Comparison of ENCODE assay signal across 9 cellular contexts in genomic region chr2:205706769-205707375, GRCh38. TPM values are rescaled to one million over a fixed set of nuclear protein-coding genes. Genes with fewer than 3 reads are reported as not detected.
DNase-seq lines count a peak whose midpoint lies in the region; ATAC-seq and TF ChIP-seq lines count a peak whose summit lies in the region.
"Had no signal": no experiment of that assay in that cellular context is flagged by ENCODE, and none has a peak within 500 bp of the region (broad histone marks: within the 10 kb centered on the region; RNA-seq: fewer than 3 reads in every experiment).

No MANE protein-coding gene starts in this region.

- no peak for TF ChIP-seq CTCF in PC-3 (conservative IDR thresholded peaks at IDR 0.05; ENCODE audit: low read depth, low read length)
- TF ChIP-seq CTCF in ascending aorta (IDR thresholded peaks at IDR 0.05), result no peak

- no peaks in the 10 kb centered on the region for H3K79me2 ChIP-seq in PC-3 (ENCODE audit: low read length)

- no peaks in the 10 kb centered on the region for H3K9me3 Mint-ChIP-seq in stimulated activated effector memory CD8-positive, alpha-beta T cell treated with anti-CD3 and anti-CD28 coated beads, Interleukin-12 subunit alpha, Interleukin-12 subunit beta, amount 100 ng/mL, for 72 hours

- H3K4me1 ChIP-seq in BLaER1 (peaks cover 65% of the 10 kb centered on the region), PC-3 (ENCODE audit: insufficient read depth, low read length) (peaks cover 25% of the 10 kb centered on the region), ascending aorta (peaks cover 12 to 40% of the 10 kb centered on the region in 2 donors)

- no peaks in the 10 kb centered on the region for H3K36me3 ChIP-seq in BLaER1
- H3K36me3 ChIP-seq in PC-3 (ENCODE audit: low read depth, low read length), result no peaks in the 10 kb centered on the region
- no peaks in the 10 kb centered on the region for H3K36me3 ChIP-seq in ascending aorta

- CTCF ChIA-PET in PC-3 (lab: Charles Lee), result interaction anchor here (0.6 kb wide), 1 partner anchor 22 kb away, joined by 4 read pairs; no protein-coding TSS in a partner anchor

- POLR2A ChIA-PET in PC-3 (lab: Charles Lee; ENCODE audit: unreplicated experiment), result interaction anchor here (0.6 to 0.7 kb wide), 2 partner anchors 23 to 345 kb away, joined by 3 to 4 read pairs; no protein-coding TSS in a partner anchor

- BruUV-seq in PC-3 (replicated peaks; lab: Mats Ljungman, UMichigan), result no TSS peak

- H3K4me3 Mint-ChIP-seq in stimulated activated effector memory CD8-positive, alpha-beta T cell treated with anti-CD3 and anti-CD28 coated beads, Interleukin-12 subunit alpha, Interleukin-12 subunit beta, amount 100 ng/mL, for 72 hours, result peak overlapping the region; percentile 32

- H3K9ac ChIP-seq in BLaER1 (peak overlapping the region; percentile 67), PC-3 (ENCODE audit: low read length) (0 out of 2 replicates have a peak overlapping the region, but pooled peaks have one; percentile 11)

- DNase-seq in PC-3 (peak; percentile 69), ascending aorta (ENCODE audit: low spot score in 2 of 2) (peak in 1 of 2 donors; percentile 82), putamen (ENCODE audit: low spot score) (no peak)
- DNase-seq in stimulated activated effector memory CD8-positive, alpha-beta T cell treated with anti-CD3 and anti-CD28 coated beads, Interleukin-12 subunit alpha, Interleukin-12 subunit beta, amount 100 ng/mL, for 72 hours (ENCODE audit: low spot score in 2 of 2), result peak in 1 of 2 donors; percentile 52

- H3K4me2 ChIP-seq in BLaER1 (peak overlapping the region; percentile 90), PC-3 (ENCODE audit: low read length) (peak overlapping the region; percentile 34)

- no peaks in the 10 kb centered on the region for H3F3A ChIP-seq in PC-3 (ENCODE audit: low read length, unreplicated experiment)

- H3K9me3 ChIP-seq in BLaER1 (no peaks in the 10 kb centered on the region), PC-3 (ENCODE audit: low read length) (no peaks in the 10 kb centered on the region), ascending aorta (no peaks in the 10 kb centered on the region)

- peak overlapping the region; percentile 82 for H3K27ac Mint-ChIP-seq in stimulated activated effector memory CD8-positive, alpha-beta T cell treated with anti-CD3 and anti-CD28 coated beads, Interleukin-12 subunit alpha, Interleukin-12 subunit beta, amount 100 ng/mL, for 72 hours

- H3K9me2 ChIP-seq in PC-3 (replicated peaks; ENCODE audit: low read length), result no peaks in the 10 kb centered on the region

- no peaks in the 10 kb centered on the region for H3K27me3 ChIP-seq in BLaER1
- H3K27me3 ChIP-seq in PC-3 (ENCODE audit: low read length), result no peaks in the 10 kb centered on the region
- no peaks in the 10 kb centered on the region for H3K27me3 ChIP-seq in ascending aorta
- H3K27me3 ChIP-seq in layer of hippocampus (ENCODE audit: control insufficient read depth, insufficient read depth, low read length), result no peaks in the 10 kb centered on the region

- intact Hi-C loops in PC-3 (cut with micrococcal nuclease) (loop anchor here (1.0 to 2.0 kb wide), 2 partner anchors 40 to 62 kb away; no protein-coding TSS in a partner anchor), ascending aorta (cut with DNase I) (no loop called here)

- ATAC-seq in GM18861 (IDR thresholded peaks at IDR 0.05; ENCODE audit: unreplicated experiment) (peak; percentile 94), HG02981 (IDR thresholded peaks at IDR 0.05; ENCODE audit: unreplicated experiment) (peak; percentile 90), PC-3 (peak; percentile 96)
- peak; percentile 89 for ATAC-seq in stimulated activated effector memory CD8-positive, alpha-beta T cell treated with anti-CD3 and anti-CD28 coated beads, Interleukin-12 subunit alpha, Interleukin-12 subunit beta, amount 100 ng/mL, for 72 hours

- peak overlapping the region; percentile 74 for H2AFZ ChIP-seq in PC-3 (ENCODE audit: low read length)

- H3K4me1 Mint-ChIP-seq in stimulated activated effector memory CD8-positive, alpha-beta T cell treated with anti-CD3 and anti-CD28 coated beads, Interleukin-12 subunit alpha, Interleukin-12 subunit beta, amount 100 ng/mL, for 72 hours, result peaks cover 12% of the 10 kb centered on the region

- no peaks in the 10 kb centered on the region for H3K36me3 Mint-ChIP-seq in stimulated activated effector memory CD8-positive, alpha-beta T cell treated with anti-CD3 and anti-CD28 coated beads, Interleukin-12 subunit alpha, Interleukin-12 subunit beta, amount 100 ng/mL, for 72 hours

- H3K27ac ChIP-seq in BLaER1, result peak overlapping the region; percentile 89
- H3K27ac ChIP-seq in PC-3 (ENCODE audit: low read length), result peak overlapping the region; percentile 68
- H3K27ac ChIP-seq in ascending aorta, result peak overlapping the region; percentile 57 to 66
- peak overlapping the region; percentile 42 for H3K27ac ChIP-seq in layer of hippocampus (ENCODE audit: low read depth, low read length)
- H3K27ac ChIP-seq: SK-N-MC had no signal

- H3K4me3 ChIP-seq in BLaER1 (peak overlapping the region; percentile 7; the same call in 1 of the 2 replicates), PC-3 (ENCODE audit: low read length) (no peak overlapping the region), ascending aorta (no peak overlapping the region)
- H3K4me3 ChIP-seq: SK-N-MC had no signal

- H4K20me1 ChIP-seq in BLaER1 (no peaks in the 10 kb centered on the region), PC-3 (ENCODE audit: low read length) (no peaks in the 10 kb centered on the region)

RNA-seq across cellular contexts. Expression of gene NRP2, which starts 24.6 kb away (rescaled TPM):
- total RNA-seq in PC-3 (2014; rRNA removed) (18.3 and 19.9 TPM in 2 replicates), ascending aorta (39.7 TPM)
